Comparison of ENCODE assay signal across 7 cellular contexts in the genomic region with DNA sequence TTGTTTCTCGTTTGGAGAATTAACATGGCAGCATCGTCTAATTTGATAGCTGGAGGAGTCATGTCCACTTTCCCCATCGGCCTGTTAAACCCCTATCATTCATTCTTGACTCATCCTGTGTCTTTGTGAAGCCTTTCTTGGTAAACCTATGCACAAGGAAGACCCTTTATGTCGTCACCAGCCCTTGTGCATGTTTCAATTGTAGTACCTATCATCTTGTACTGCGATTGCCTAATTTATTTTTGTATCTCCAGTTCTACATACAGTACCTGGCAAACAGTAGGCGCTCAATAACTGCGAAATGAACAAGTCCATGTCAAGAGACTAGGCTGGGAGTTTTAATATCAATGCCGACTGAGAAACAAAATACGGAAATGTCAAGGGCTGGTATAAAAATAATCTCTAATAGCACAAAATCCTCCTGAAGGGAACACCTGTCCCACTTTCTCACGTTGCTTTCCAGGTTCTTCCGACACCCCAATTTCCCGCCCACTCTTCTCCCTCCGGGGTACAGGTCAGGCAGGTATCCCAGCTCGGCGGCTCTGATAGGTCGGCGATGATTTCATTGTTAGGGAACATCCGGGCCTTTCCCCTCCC.
DNase-seq lines count a peak whose midpoint lies in the region; ATAC-seq and TF ChIP-seq lines count a peak whose summit lies in the region.

No MANE protein-coding gene starts in this region.

- H3K27ac ChIP-seq in SU-DHL-6 (ENCODE audit: low read depth, low read length) (peak overlapping the region; percentile 80), skin epidermis (peak overlapping the region in 20 of 21 experiments; percentile 79 to 98 (median 92))

- H3K27me3 ChIP-seq in HAP-1 (ENCODE audit: low read depth) (no peaks in the 10 kb centered on the region), SU-DHL-6 (ENCODE audit: low read length) (no peaks in the 10 kb centered on the region)

- peaks cover 12% of the 10 kb centered on the region for H3K4me1 ChIP-seq in HAP-1

- DNase-seq in HAP-1 (ENCODE audit: low spot score in 2 of 2) (no peak), foreskin fibroblast (no peak), NCI-H2081 treated with DMSO at 0.1 percent for 48 hours (lab: John Stamatoyannopoulos, UW) (no peak), NCI-H2171 treated with DMSO at 0.1 percent for 48 hours (lab: John Stamatoyannopoulos, UW) (no peak)

- H3F3A ChIP-seq in SU-DHL-6 (ENCODE audit: insufficient read depth) = 0 out of 2 replicates have a peak, but pooled peaks cover 3% of the 10 kb centered on the region

- no peaks in the 10 kb centered on the region for H3K9me2 ChIP-seq in SU-DHL-6 (replicated peaks; ENCODE audit: insufficient read depth, low read length)

- ATAC-seq in GM18517 (IDR thresholded peaks at IDR 0.05; ENCODE audit: unreplicated experiment) = no peak

- H3K9me3 ChIP-seq in HAP-1 (no peaks in the 10 kb centered on the region; the same call in 1 of the 2 replicates), SU-DHL-6 (ENCODE audit: insufficient read depth, low read length) (no peaks in the 10 kb centered on the region)

- TF ChIP-seq CTCF in SU-DHL-6 (IDR thresholded peaks at IDR 0.05; ENCODE audit: insufficient read depth, low read length, poor library complexity, severe bottlenecking) (no peak), foreskin fibroblast (IDR thresholded peaks at IDR 0.05; ENCODE audit: low read depth, low read length) (no peak)

- H3K79me2 ChIP-seq in SU-DHL-6 (ENCODE audit: insufficient read depth, low read length) = peaks cover 36% of the 10 kb centered on the region

- peak overlapping the region; percentile 47 for H3K9ac ChIP-seq in SU-DHL-6 (ENCODE audit: low read length)

- H3K36me3 ChIP-seq in HAP-1 (replicated peaks) (peaks cover 6% of the 10 kb centered on the region; the same call in 1 of the 2 replicates), SU-DHL-6 (ENCODE audit: low read length) (no peaks in the 10 kb centered on the region)

- H3K4me3 ChIP-seq in HAP-1 (peak overlapping the region; percentile 45), SU-DHL-6 (ENCODE audit: insufficient read depth, low read length, poor library complexity, severe bottlenecking) (peak overlapping the region; percentile 48), foreskin fibroblast (ENCODE audit: low read depth in 1 of 2, low read length in 2 of 2) (peak overlapping the region; percentile 61 to 84), skin epidermis (peak overlapping the region; percentile 34 to 56 (median 43))

- peak overlapping the region; percentile 39 for H2AFZ ChIP-seq in SU-DHL-6 (ENCODE audit: low read depth, low read length, severe bottlenecking)

- H3K4me2 ChIP-seq in SU-DHL-6 (ENCODE audit: low read depth, low read length, poor library complexity, severe bottlenecking) = peak overlapping the region; percentile 52

- peaks cover 18% of the 10 kb centered on the region; the same call in 1 of the 2 replicates for H4K20me1 ChIP-seq in SU-DHL-6 (ENCODE audit: low read depth, low read length)

- in situ Hi-C loops in HAP-1 (cut with MboI; ENCODE audit: low sequenced_read_pairs) = no loop called here
